9 cellular contexts compared by ENCODE assay signal in the genomic region with DNA sequence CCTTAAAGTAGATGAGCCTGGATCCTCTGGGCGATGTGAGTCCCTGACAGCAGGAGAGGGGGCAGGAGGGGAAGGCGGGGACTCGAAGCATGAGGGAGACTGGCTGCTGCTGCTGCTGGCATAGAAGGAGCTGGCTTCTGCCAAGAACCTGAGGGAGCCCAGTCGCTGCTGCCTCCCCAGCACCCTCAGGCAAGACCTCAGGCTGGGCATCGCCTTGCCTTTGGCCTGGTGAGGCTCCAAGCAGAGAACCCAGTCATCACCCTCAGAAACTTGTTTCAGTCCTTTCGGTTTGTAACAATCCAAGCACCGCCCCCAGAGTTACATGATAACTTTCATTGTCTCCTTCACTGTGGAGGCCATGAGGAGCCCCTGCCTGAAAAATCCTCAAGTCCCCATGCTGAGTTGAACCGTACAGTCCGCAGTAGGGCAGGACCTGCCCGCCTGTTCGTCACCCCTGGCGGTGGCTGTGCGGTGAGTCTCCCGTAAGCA. TPM values are rescaled to one million over a fixed set of nuclear protein-coding genes. Genes with fewer than 3 reads are reported as not detected.
DNase-seq lines count a peak whose midpoint lies in the region; ATAC-seq, FAIRE-seq and TF ChIP-seq lines count a peak whose summit lies in the region.
"Had no signal": no experiment of that assay in that cellular context is flagged by ENCODE, and none has a peak within 500 bp of the region (broad histone marks: within the 10 kb centered on the region; RNA-seq: fewer than 3 reads in every experiment).

No MANE protein-coding gene starts in this region.

- TF ChIP-seq POLR2A in A549 (IDR thresholded peaks at IDR 0.05; ENCODE audit: low read length) (no peak), GM18505 (IDR thresholded peaks at IDR 0.05; ENCODE audit: borderline replicate concordance, extremely low read depth, insufficient read depth, insufficient read length) (no peak)

- POLR2A ChIA-PET in A549 (lab: Yijun Ruan, JAX): no interaction called here

- DNase-seq in A549 (ENCODE audit: low read depth in 1 of 2, low spot score in 1 of 2): no peak
- DNase-seq in NCI-H1105 treated with DMSO at 0.1 percent for 48 hours (lab: John Stamatoyannopoulos, UW): peak; percentile 75
- DNase-seq in cerebellum (ENCODE audit: low spot score): peak; percentile 33
- peak; percentile 24 for DNase-seq in medulla oblongata (ENCODE audit: extremely low spot score)
- DNase-seq in HuH-7 (ENCODE audit: low spot score): no peak
- no peak for DNase-seq in effector memory CD4-positive, alpha-beta T cell
- no peak for DNase-seq in stimulated activated CD4-positive, alpha-beta T cell treated with anti-CD3 and anti-CD28 coated beads, Interleukin-4, amount 100 ng/mL, for 1 hour
- DNase-seq: CD4-positive, alpha-beta T cell had no signal

- H3K4me2 ChIP-seq in A549: peak overlapping the region; percentile 61

- CTCF ChIA-PET in A549 (lab: Yijun Ruan, JAX): interaction anchor here (1.0 kb wide), 1 partner anchor 109 kb away, joined by 3 read pairs; no protein-coding TSS in a partner anchor

- H3K27me3 ChIP-seq in effector memory CD4-positive, alpha-beta T cell (replicated peaks; ENCODE audit: control insufficient read depth, insufficient read depth, low read length, poor library complexity, severe bottlenecking): no peaks in the 10 kb centered on the region

- TF ChIP-seq CTCF in A549 (IDR thresholded peaks at IDR 0.05): no peak

- no peak for TF ChIP-seq RAD21 in A549 (conservative IDR thresholded peaks at IDR 0.05 in 1 of 2, IDR thresholded peaks at IDR 0.05 in 1 of 2)

- no peaks in the 10 kb centered on the region for H3K4me1 ChIP-seq in A549
- H3K4me1 ChIP-seq in effector memory CD4-positive, alpha-beta T cell (ENCODE audit: control insufficient read depth, insufficient read depth, low read length, poor library complexity, severe bottlenecking): no peaks in the 10 kb centered on the region

- peak; percentile 51 to 57; a peak in 5 of 6 replicates for ATAC-seq in A549
- no peak for ATAC-seq in GM18505 (IDR thresholded peaks at IDR 0.05; ENCODE audit: unreplicated experiment)

- H3K36me3 ChIP-seq in effector memory CD4-positive, alpha-beta T cell (ENCODE audit: control insufficient read depth, insufficient read depth, low read length): no peaks in the 10 kb centered on the region

- H3K9me3 ChIP-seq in A549: peaks cover 9% of the 10 kb centered on the region
- no peaks in the 10 kb centered on the region for H3K9me3 ChIP-seq in effector memory CD4-positive, alpha-beta T cell (ENCODE audit: control insufficient read depth, low read length)

- TF ChIP-seq EP300 in A549 (IDR thresholded peaks at IDR 0.05): no peak

- H3K27ac ChIP-seq in A549: no peak overlapping the region
- H3K27ac ChIP-seq in effector memory CD4-positive, alpha-beta T cell (ENCODE audit: insufficient read depth, low read length, poor library complexity, severe bottlenecking): no peak overlapping the region

- no peak for FAIRE-seq in A549 (lab: Jason Lieb, UNC)

- WGBS in A549 (ENCODE audit: missing lambda C conversion rate): 69% methylated on average over 12 of the region's 14 CpGs

- no peak overlapping the region for H3K4me3 ChIP-seq in A549
- H3K4me3 ChIP-seq in effector memory CD4-positive, alpha-beta T cell (ENCODE audit: insufficient read depth, low read depth, low read length, poor library complexity, severe bottlenecking): no peak overlapping the region

TF ChIP-seq in A549, 52 proteins besides CTCF, POLR2A, EP300 and RAD21:
- TF ChIP-seq, protein P1, sequence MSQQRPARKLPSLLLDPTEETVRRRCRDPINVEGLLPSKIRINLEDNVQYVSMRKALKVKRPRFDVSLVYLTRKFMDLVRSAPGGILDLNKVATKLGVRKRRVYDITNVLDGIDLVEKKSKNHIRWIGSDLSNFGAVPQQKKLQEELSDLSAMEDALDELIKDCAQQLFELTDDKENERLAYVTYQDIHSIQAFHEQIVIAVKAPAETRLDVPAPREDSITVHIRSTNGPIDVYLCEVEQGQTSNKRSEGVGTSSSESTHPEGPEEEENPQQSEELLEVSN (IDR thresholded peaks at IDR 0.05; ENCODE audit: borderline replicate concordance, low read depth): no peak
- TF ChIP-seq CHD2 (IDR thresholded peaks at IDR 0.05; ENCODE audit: low read length, partially characterized antibody) (no peak), FOSL2 (IDR thresholded peaks at IDR 0.05) (no peak), FOSL2 (CRISPR knock-in tag; IDR thresholded peaks at IDR 0.05) (no peak), HOXB13 (CRISPR knock-in tag; IDR thresholded peaks at IDR 0.05; ENCODE audit: low read depth) (no peak), TP53 (CRISPR knock-in tag; IDR thresholded peaks at IDR 0.05) (no peak), JUNB (IDR thresholded peaks at IDR 0.05) (no peak), CHD4 (IDR thresholded peaks at IDR 0.05; ENCODE audit: borderline replicate concordance) (no peak), RCOR1 (IDR thresholded peaks at IDR 0.05; ENCODE audit: low read depth, low read length) (no peak), POLR2AphosphoS2 (conservative IDR thresholded peaks at IDR 0.05; ENCODE audit: low read length) (no peak), HEYL (CRISPR knock-in tag; IDR thresholded peaks at IDR 0.05) (no peak), CEBPB (IDR thresholded peaks at IDR 0.05) (no peak), KDM5A (IDR thresholded peaks at IDR 0.05) (no peak), NFE2L2 (conservative IDR thresholded peaks at IDR 0.05; ENCODE audit: low read length) (no peak), TFCP2L1 (CRISPR knock-in tag; IDR thresholded peaks at IDR 0.05) (no peak), FOXS1 (CRISPR knock-in tag; IDR thresholded peaks at IDR 0.05) (no peak), FOSB (CRISPR knock-in tag; IDR thresholded peaks at IDR 0.05) (no peak), PHF8 (IDR thresholded peaks at IDR 0.05; ENCODE audit: borderline replicate concordance, low read depth) (no peak)
- TF ChIP-seq, protein P2, sequence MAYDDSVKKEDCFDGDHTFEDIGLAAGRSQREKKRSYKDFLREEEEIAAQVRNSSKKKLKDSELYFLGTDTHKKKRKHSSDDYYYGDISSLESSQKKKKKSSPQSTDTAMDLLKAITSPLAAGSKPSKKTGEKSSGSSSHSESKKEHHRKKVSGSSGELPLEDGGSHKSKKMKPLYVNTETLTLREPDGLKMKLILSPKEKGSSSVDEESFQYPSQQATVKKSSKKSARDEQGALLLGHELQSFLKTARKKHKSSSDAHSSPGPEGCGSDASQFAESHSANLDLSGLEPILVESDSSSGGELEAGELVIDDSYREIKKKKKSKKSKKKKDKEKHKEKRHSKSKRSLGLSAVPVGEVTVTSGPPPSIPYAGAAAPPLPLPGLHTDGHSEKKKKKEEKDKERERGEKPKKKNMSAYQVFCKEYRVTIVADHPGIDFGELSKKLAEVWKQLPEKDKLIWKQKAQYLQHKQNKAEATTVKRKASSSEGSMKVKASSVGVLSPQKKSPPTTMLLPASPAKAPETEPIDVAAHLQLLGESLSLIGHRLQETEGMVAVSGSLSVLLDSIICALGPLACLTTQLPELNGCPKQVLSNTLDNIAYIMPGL (CRISPR knock-in tag; IDR thresholded peaks at IDR 0.05; ENCODE audit: borderline replicate concordance): no peak
- TF ChIP-seq, protein P3, sequence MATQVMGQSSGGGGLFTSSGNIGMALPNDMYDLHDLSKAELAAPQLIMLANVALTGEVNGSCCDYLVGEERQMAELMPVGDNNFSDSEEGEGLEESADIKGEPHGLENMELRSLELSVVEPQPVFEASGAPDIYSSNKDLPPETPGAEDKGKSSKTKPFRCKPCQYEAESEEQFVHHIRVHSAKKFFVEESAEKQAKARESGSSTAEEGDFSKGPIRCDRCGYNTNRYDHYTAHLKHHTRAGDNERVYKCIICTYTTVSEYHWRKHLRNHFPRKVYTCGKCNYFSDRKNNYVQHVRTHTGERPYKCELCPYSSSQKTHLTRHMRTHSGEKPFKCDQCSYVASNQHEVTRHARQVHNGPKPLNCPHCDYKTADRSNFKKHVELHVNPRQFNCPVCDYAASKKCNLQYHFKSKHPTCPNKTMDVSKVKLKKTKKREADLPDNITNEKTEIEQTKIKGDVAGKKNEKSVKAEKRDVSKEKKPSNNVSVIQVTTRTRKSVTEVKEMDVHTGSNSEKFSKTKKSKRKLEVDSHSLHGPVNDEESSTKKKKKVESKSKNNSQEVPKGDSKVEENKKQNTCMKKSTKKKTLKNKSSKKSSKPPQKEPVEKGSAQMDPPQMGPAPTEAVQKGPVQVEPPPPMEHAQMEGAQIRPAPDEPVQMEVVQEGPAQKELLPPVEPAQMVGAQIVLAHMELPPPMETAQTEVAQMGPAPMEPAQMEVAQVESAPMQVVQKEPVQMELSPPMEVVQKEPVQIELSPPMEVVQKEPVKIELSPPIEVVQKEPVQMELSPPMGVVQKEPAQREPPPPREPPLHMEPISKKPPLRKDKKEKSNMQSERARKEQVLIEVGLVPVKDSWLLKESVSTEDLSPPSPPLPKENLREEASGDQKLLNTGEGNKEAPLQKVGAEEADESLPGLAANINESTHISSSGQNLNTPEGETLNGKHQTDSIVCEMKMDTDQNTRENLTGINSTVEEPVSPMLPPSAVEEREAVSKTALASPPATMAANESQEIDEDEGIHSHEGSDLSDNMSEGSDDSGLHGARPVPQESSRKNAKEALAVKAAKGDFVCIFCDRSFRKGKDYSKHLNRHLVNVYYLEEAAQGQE (IDR thresholded peaks at IDR 0.05): no peak
- TF ChIP-seq, protein P4, sequence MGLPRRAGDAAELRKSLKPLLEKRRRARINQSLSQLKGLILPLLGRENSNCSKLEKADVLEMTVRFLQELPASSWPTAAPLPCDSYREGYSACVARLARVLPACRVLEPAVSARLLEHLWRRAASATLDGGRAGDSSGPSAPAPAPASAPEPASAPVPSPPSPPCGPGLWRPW (IDR thresholded peaks at IDR 0.05): no peak

RNA-seq across cellular contexts. Expression of a gene that starts 38.8 kb away (rescaled TPM):
- 10.5 and 10.7 TPM in 2 replicates for polyA plus RNA-seq in A549 (2011; rRNA removed)
- 10.3 and 12.3 TPM in 2 replicates for polyA plus RNA-seq in A549 (2012; cell fraction: cytosol; rRNA removed)
- 53.6 and 61.8 TPM in 2 replicates for polyA plus RNA-seq in A549 (2012; cell fraction: nucleus; rRNA removed)
- 14.7 to 16.6 TPM (median 16.1 TPM) in 3 replicates for polyA plus RNA-seq in A549 (2017; fragmentation: RNase III; extraction: RNeasy Plus Mini Kit Qiagen cat#74134 plus additional on column Dnase treatment)
- polyA minus RNA-seq in A549 (2011; rRNA and poly(A)+ RNA removed): 6.4 and 11.6 TPM in 2 replicates
- 14.2 TPM for total RNA-seq in cerebellum

Comparison
In these comparisons a context has a peak if more than half of its experiments do, and no peak if none do; other contexts are left out.
1. DNase-seq: peak in NCI-H1105 treated with DMSO at 0.1 percent for 48 hours (single experiment), cerebellum (single experiment) and medulla oblongata (single experiment); none in A549 (0 of 2), HuH-7 (single experiment), effector memory CD4-positive, alpha-beta T cell (0 of 3) and stimulated activated CD4-positive, alpha-beta T cell treated with anti-CD3 and anti-CD28 coated beads, Interleukin-4, amount 100 ng/mL, for 1 hour (single experiment).